In the genomic region with DNA sequence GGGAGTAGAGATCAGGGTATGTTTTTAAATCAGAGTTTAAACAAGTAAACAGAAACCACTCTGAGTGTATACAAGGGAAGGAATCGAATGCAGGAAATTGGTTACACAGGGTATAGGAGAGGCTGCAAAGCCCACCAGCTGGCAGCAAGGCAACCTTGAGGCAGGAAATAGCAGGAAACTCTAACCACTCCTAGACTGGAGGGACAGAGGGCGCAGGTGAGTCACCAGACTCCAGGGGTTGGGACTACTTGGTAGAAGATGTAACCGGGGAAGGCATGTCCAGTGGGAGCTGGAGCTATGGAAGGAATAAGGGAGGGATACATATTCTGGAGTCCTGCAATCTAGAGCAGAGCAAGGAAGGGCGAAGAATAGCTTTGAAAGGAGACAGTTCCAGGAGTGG, we compare ENCODE assay signal across 1 cellular context.
A peak's percentile ranks its signal among the peaks of the same experiment; 100 is the strongest.
TF ChIP-seq lines count a peak whose summit lies in the region.

No MANE protein-coding gene starts in this region.

TF ChIP-seq in GM23338, 12 proteins besides CTCF, POLR2A, EP300 and RAD21 (continued from another document):
- TF ChIP-seq, protein P1, sequence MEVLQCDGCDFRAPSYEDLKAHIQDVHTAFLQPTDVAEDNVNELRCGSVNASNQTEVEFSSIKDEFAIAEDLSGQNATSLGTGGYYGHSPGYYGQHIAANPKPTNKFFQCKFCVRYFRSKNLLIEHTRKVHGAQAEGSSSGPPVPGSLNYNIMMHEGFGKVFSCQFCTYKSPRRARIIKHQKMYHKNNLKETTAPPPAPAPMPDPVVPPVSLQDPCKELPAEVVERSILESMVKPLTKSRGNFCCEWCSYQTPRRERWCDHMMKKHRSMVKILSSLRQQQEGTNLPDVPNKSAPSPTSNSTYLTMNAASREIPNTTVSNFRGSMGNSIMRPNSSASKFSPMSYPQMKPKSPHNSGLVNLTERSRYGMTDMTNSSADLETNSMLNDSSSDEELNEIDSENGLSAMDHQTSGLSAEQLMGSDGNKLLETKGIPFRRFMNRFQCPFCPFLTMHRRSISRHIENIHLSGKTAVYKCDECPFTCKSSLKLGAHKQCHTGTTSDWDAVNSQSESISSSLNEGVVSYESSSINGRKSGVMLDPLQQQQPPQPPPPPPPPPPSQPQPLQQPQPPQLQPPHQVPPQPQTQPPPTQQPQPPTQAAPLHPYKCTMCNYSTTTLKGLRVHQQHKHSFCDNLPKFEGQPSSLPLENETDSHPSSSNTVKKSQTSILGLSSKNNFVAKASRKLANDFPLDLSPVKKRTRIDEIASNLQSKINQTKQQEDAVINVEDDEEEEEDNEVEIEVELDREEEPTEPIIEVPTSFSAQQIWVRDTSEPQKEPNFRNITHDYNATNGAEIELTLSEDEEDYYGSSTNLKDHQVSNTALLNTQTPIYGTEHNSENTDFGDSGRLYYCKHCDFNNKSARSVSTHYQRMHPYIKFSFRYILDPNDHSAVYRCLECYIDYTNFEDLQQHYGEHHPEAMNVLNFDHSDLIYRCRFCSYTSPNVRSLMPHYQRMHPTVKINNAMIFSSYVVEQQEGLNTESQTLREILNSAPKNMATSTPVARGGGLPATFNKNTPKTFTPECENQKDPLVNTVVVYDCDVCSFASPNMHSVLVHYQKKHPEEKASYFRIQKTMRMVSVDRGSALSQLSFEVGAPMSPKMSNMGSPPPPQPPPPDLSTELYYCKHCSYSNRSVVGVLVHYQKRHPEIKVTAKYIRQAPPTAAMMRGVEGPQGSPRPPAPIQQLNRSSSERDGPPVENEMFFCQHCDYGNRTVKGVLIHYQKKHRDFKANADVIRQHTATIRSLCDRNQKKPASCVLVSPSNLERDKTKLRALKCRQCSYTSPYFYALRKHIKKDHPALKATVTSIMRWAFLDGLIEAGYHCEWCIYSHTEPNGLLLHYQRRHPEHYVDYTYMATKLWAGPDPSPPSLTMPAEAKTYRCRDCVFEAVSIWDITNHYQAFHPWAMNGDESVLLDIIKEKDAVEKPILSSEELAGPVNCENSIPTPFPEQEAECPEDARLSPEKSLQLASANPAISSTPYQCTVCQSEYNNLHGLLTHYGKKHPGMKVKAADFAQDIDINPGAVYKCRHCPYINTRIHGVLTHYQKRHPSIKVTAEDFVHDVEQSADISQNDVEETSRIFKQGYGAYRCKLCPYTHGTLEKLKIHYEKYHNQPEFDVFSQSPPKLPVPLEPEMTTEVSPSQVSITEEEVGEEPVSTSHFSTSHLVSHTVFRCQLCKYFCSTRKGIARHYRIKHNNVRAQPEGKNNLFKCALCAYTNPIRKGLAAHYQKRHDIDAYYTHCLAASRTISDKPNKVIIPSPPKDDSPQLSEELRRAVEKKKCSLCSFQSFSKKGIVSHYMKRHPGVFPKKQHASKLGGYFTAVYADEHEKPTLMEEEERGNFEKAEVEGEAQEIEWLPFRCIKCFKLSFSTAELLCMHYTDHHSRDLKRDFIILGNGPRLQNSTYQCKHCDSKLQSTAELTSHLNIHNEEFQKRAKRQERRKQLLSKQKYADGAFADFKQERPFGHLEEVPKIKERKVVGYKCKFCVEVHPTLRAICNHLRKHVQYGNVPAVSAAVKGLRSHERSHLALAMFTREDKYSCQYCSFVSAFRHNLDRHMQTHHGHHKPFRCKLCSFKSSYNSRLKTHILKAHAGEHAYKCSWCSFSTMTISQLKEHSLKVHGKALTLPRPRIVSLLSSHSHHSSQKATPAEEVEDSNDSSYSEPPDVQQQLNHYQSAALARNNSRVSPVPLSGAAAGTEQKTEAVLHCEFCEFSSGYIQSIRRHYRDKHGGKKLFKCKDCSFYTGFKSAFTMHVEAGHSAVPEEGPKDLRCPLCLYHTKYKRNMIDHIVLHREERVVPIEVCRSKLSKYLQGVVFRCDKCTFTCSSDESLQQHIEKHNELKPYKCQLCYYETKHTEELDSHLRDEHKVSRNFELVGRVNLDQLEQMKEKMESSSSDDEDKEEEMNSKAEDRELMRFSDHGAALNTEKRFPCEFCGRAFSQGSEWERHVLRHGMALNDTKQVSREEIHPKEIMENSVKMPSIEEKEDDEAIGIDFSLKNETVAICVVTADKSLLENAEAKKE (CRISPR knock-in tag; IDR thresholded peaks at IDR 0.05), result peak; percentile 76; the same call in 1 of the 2 replicates
